Comparison of ENCODE assay signal across 25 cellular contexts in the genomic region with DNA sequence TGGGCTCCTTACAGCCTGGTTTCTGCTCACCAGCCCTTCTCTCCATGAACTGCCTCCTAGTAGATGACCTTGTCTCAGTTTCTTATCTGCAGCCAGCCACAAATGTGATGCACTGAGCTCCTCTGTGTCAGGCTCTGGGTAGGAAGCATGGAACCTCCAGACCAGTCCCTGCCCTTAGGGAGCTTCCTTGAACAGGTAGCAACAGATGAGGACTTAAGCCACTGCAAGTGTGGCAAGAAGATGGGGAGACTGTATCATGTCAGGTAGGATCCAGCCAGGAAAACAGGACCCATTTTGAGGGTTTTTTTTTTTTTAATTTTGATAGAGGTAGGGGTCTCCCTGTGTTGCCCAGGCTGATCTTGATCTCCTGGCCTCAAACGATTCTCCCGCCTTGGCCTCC. TPM values are rescaled to one million over a fixed set of nuclear protein-coding genes. Genes with fewer than 3 reads are reported as not detected.
A peak's percentile ranks its signal among the peaks of the same experiment; 100 is the strongest.
DNase-seq lines count a peak whose midpoint lies in the region; ATAC-seq and TF ChIP-seq lines count a peak whose summit lies in the region.
"Had no signal": no experiment of that assay in that cellular context is flagged by ENCODE, and none has a peak within 500 bp of the region (broad histone marks: within the 10 kb centered on the region; RNA-seq: fewer than 3 reads in every experiment).

No MANE protein-coding gene starts in this region.

- H3K9me2 ChIP-seq in PC-9 (ENCODE audit: insufficient read depth) = no peaks in the 10 kb centered on the region

- intact Hi-C loops in PC-9 (cut with micrococcal nuclease; ENCODE audit: unreplicated experiment) = no loop called here
- intact Hi-C loops in heart right ventricle (cut with DNase I) = loop anchor here in 2 of 10 donors (5.0 kb wide), 2 partner anchors 40 to 45 kb away; no protein-coding TSS in a partner anchor
- intact Hi-C loops in left colon (cut with DNase I, micrococcal nuclease) = no loop called here

- no peaks in the 10 kb centered on the region for H3K9me3 Mint-ChIP-seq in activated naive CD8-positive, alpha-beta T cell treated with anti-CD3 and anti-CD28 coated beads, Interleukin-2, amount 10 ng/mL, durations not matched to agents 7 days and 5 days
- H3K9me3 Mint-ChIP-seq in activated naive CD8-positive, alpha-beta T cell treated with anti-CD3 and anti-CD28 coated beads, Interleukin-2, amount 50 U/mL, for 24 hours = no peaks in the 10 kb centered on the region
- H3K9me3 Mint-ChIP-seq in central memory CD8-positive, alpha-beta T cell = no peaks in the 10 kb centered on the region
- H3K9me3 Mint-ChIP-seq: activated T-cell treated with anti-CD3 and anti-CD28 coated beads, Interleukin-2, amount 50 U/mL, for 4 hours; H9; mesothelial cell of epicardium; stimulated activated effector memory CD8-positive, alpha-beta T cell treated with anti-CD3 and anti-CD28 coated beads, Interleukin-12 subunit alpha, Interleukin-12 subunit beta, amount 100 ng/mL, for 72 hours had no signal

- no peak overlapping the region for H3K4me3 Mint-ChIP-seq in activated naive CD8-positive, alpha-beta T cell treated with anti-CD3 and anti-CD28 coated beads, Interleukin-2, amount 10 ng/mL, durations not matched to agents 7 days and 5 days
- H3K4me3 Mint-ChIP-seq in activated naive CD8-positive, alpha-beta T cell treated with anti-CD3 and anti-CD28 coated beads, Interleukin-2, amount 50 U/mL, for 24 hours = no peak overlapping the region
- H3K4me3 Mint-ChIP-seq in central memory CD8-positive, alpha-beta T cell = no peak overlapping the region
- H3K4me3 Mint-ChIP-seq: activated T-cell treated with anti-CD3 and anti-CD28 coated beads, Interleukin-2, amount 50 U/mL, for 4 hours; H9; mesothelial cell of epicardium; stimulated activated effector memory CD8-positive, alpha-beta T cell treated with anti-CD3 and anti-CD28 coated beads, Interleukin-12 subunit alpha, Interleukin-12 subunit beta, amount 100 ng/mL, for 72 hours had no signal

- no peaks in the 10 kb centered on the region for H3K36me3 ChIP-seq in PC-9 (ENCODE audit: low read depth)
- H3K36me3 ChIP-seq in rectal smooth muscle tissue (ENCODE audit: control insufficient read depth, insufficient read depth, low read length) = no peaks in the 10 kb centered on the region
- no peaks in the 10 kb centered on the region for H3K36me3 ChIP-seq in heart right ventricle
- H3K36me3 ChIP-seq: esophagus squamous epithelium, suprapubic skin had no signal

- H3F3A ChIP-seq in PC-9 (ENCODE audit: insufficient read depth, low read depth) = peaks cover 56% of the 10 kb centered on the region

- peaks cover 4% of the 10 kb centered on the region for H3K27me3 Mint-ChIP-seq in activated naive CD8-positive, alpha-beta T cell treated with anti-CD3 and anti-CD28 coated beads, Interleukin-2, amount 10 ng/mL, durations not matched to agents 7 days and 5 days
- peaks cover 2% of the 10 kb centered on the region for H3K27me3 Mint-ChIP-seq in activated naive CD8-positive, alpha-beta T cell treated with anti-CD3 and anti-CD28 coated beads, Interleukin-2, amount 50 U/mL, for 24 hours
- H3K27me3 Mint-ChIP-seq in central memory CD8-positive, alpha-beta T cell = no peaks in the 10 kb centered on the region

- H3K79me2 ChIP-seq in PC-9 (ENCODE audit: low read depth) = 0 out of 2 replicates have a peak, but pooled peaks cover 5% of the 10 kb centered on the region

- CTCF ChIA-PET in PC-9 (lab: Charles Lee) = interaction anchor here (0.7 kb wide), 1 partner anchor 10 kb away, joined by 5 read pairs; no protein-coding TSS in a partner anchor

- H3K9me3 ChIP-seq in PC-9 (ENCODE audit: insufficient read depth, low read depth) (no peaks in the 10 kb centered on the region), heart right ventricle (no peaks in the 10 kb centered on the region)
- H3K9me3 ChIP-seq: esophagus squamous epithelium, suprapubic skin had no signal

- peaks cover 39% of the 10 kb centered on the region for H3K4me1 Mint-ChIP-seq in activated naive CD8-positive, alpha-beta T cell treated with anti-CD3 and anti-CD28 coated beads, Interleukin-2, amount 10 ng/mL, durations not matched to agents 7 days and 5 days
- peaks cover 49% of the 10 kb centered on the region for H3K4me1 Mint-ChIP-seq in activated naive CD8-positive, alpha-beta T cell treated with anti-CD3 and anti-CD28 coated beads, Interleukin-2, amount 50 U/mL, for 24 hours
- H3K4me1 Mint-ChIP-seq in central memory CD8-positive, alpha-beta T cell = peaks cover 44% of the 10 kb centered on the region

- peak overlapping the region; percentile 17 for H3K27ac Mint-ChIP-seq in activated naive CD8-positive, alpha-beta T cell treated with anti-CD3 and anti-CD28 coated beads, Interleukin-2, amount 10 ng/mL, durations not matched to agents 7 days and 5 days
- no peak overlapping the region for H3K27ac Mint-ChIP-seq in activated naive CD8-positive, alpha-beta T cell treated with anti-CD3 and anti-CD28 coated beads, Interleukin-2, amount 50 U/mL, for 24 hours
- peak overlapping the region; percentile 66 for H3K27ac Mint-ChIP-seq in central memory CD8-positive, alpha-beta T cell (ENCODE audit: low read depth)
- H3K27ac Mint-ChIP-seq: H9; mesothelial cell of epicardium; stimulated activated effector memory CD8-positive, alpha-beta T cell treated with anti-CD3 and anti-CD28 coated beads, Interleukin-12 subunit alpha, Interleukin-12 subunit beta, amount 100 ng/mL, for 72 hours had no signal

- no peak overlapping the region for H2AFZ ChIP-seq in PC-9

- no peak for ATAC-seq in activated naive CD8-positive, alpha-beta T cell treated with anti-CD3 and anti-CD28 coated beads, Interleukin-2, amount 10 ng/mL, durations not matched to agents 7 days and 5 days (ENCODE audit: low read depth)
- no peak for ATAC-seq in activated naive CD8-positive, alpha-beta T cell treated with anti-CD3 and anti-CD28 coated beads, Interleukin-2, amount 50 U/mL, for 24 hours
- no peak for ATAC-seq in central memory CD8-positive, alpha-beta T cell (replicated peaks; ENCODE audit: extremely low read depth, poor library complexity, severe bottlenecking)
- no peak for ATAC-seq in heart right ventricle
- ATAC-seq in left colon = no peak
- ATAC-seq: activated T-cell treated with anti-CD3 and anti-CD28 coated beads, Interleukin-2, amount 50 U/mL, for 4 hours; foreskin keratinocyte; left ventricle myocardium superior; stimulated activated effector memory CD8-positive, alpha-beta T cell treated with anti-CD3 and anti-CD28 coated beads, Interleukin-12 subunit alpha, Interleukin-12 subunit beta, amount 100 ng/mL, for 72 hours had no signal

- H3K27me3 ChIP-seq in PC-9 (ENCODE audit: insufficient read depth, low read depth) (no peaks in the 10 kb centered on the region), rectal smooth muscle tissue (ENCODE audit: control insufficient read depth, insufficient read depth, low read length) (no peaks in the 10 kb centered on the region), heart right ventricle (no peaks in the 10 kb centered on the region)
- H3K27me3 ChIP-seq: dorsolateral prefrontal cortex, esophagus squamous epithelium, foreskin keratinocyte, suprapubic skin had no signal

- H3K4me1 ChIP-seq in PC-9 (replicated peaks; ENCODE audit: insufficient read depth) (peaks cover 49% of the 10 kb centered on the region), rectal smooth muscle tissue (ENCODE audit: control insufficient read depth, insufficient read depth, low read length) (peaks cover 36% of the 10 kb centered on the region), heart right ventricle (peaks cover 0 to 31% (median 8%) of the 10 kb centered on the region in 9 donors)

- 93 to 96% methylated on average over 2 of the region's 2 CpGs for WGBS in heart right ventricle, 2 donors

- no peak for DNase-seq in activated naive CD8-positive, alpha-beta T cell treated with anti-CD3 and anti-CD28 coated beads, Interleukin-2, amount 10 ng/mL, durations not matched to agents 7 days and 5 days
- no peak for DNase-seq in activated naive CD8-positive, alpha-beta T cell treated with anti-CD3 and anti-CD28 coated beads, Interleukin-2, amount 50 U/mL, for 24 hours
- DNase-seq in PC-9 (no peak), NCI-H1694 treated with DMSO at 0.1 percent for 48 hours (lab: John Stamatoyannopoulos, UW) (no peak), heart right ventricle (no peak), left colon (no peak)
- no peak for DNase-seq in central memory CD8-positive, alpha-beta T cell (ENCODE audit: low spot score in 2 of 2)
- DNase-seq: activated T-cell treated with anti-CD3 and anti-CD28 coated beads, Interleukin-2, amount 50 U/mL, for 4 hours; dorsolateral prefrontal cortex; esophagus squamous epithelium; foreskin keratinocyte; H9; head of caudate nucleus; islet precursor cell; Kasumi-1; left ventricle myocardium superior; NCI-H1436 treated with DMSO at 0.1 percent for 48 hours; NCI-H2107; NCI-H345; occipital lobe; stimulated activated CD4-positive, alpha-beta T cell treated with anti-CD3 and anti-CD28 coated beads, Interleukin-4, amount 100 ng/mL, for 4 hours had no signal

- H4K20me1 ChIP-seq in PC-9 (ENCODE audit: insufficient read depth) = no peaks in the 10 kb centered on the region

- no peaks in the 10 kb centered on the region for H3K36me3 Mint-ChIP-seq in activated naive CD8-positive, alpha-beta T cell treated with anti-CD3 and anti-CD28 coated beads, Interleukin-2, amount 10 ng/mL, durations not matched to agents 7 days and 5 days
- peaks cover 2% of the 10 kb centered on the region for H3K36me3 Mint-ChIP-seq in activated naive CD8-positive, alpha-beta T cell treated with anti-CD3 and anti-CD28 coated beads, Interleukin-2, amount 50 U/mL, for 24 hours (ENCODE audit: low read depth)
- peaks cover 6% of the 10 kb centered on the region for H3K36me3 Mint-ChIP-seq in central memory CD8-positive, alpha-beta T cell (ENCODE audit: insufficient read depth)
- H3K36me3 Mint-ChIP-seq: mesothelial cell of epicardium had no signal

- H3K9ac ChIP-seq in rectal smooth muscle tissue (ENCODE audit: low read length) = no peak overlapping the region

- peak overlapping the region; percentile 95 for H3K27ac ChIP-seq in PC-9
- H3K27ac ChIP-seq in rectal smooth muscle tissue (ENCODE audit: low read depth, low read length) = peak overlapping the region; percentile 69
- H3K27ac ChIP-seq in heart right ventricle = no peak overlapping the region
- H3K27ac ChIP-seq: foreskin keratinocyte had no signal

- POLR2A ChIA-PET in activated naive CD8-positive, alpha-beta T cell treated with anti-CD3 and anti-CD28 coated beads, Interleukin-2, amount 10 ng/mL, durations not matched to agents 7 days and 5 days (lab: Charles Lee) = no interaction called here
- POLR2A ChIA-PET in PC-9 (lab: Charles Lee; ENCODE audit: unreplicated experiment) = no interaction called here

- H3K4me2 ChIP-seq in PC-9 = peak overlapping the region; percentile 98

- H3K4me3 ChIP-seq in PC-9 (no peak overlapping the region), rectal smooth muscle tissue (ENCODE audit: low read length) (no peak overlapping the region), heart right ventricle (no peak overlapping the region)
- H3K4me3 ChIP-seq: dorsolateral prefrontal cortex, esophagus squamous epithelium, suprapubic skin had no signal

- TF ChIP-seq CTCF in PC-9 (conservative IDR thresholded peaks at IDR 0.05) (no peak), heart right ventricle (IDR thresholded peaks at IDR 0.05) (no peak)

- BruUV-seq in PC-9 (replicated peaks; lab: Mats Ljungman, UMichigan) = no TSS peak

RNA-seq across cellular contexts. Expression of a gene that starts 5.3 kb away (rescaled TPM):
- 10 to 100 TPM; 25.9 to 33.7 TPM for total RNA-seq in activated naive CD8-positive, alpha-beta T cell treated with anti-CD3 and anti-CD28 coated beads, Interleukin-2, amount 10 ng/mL, durations not matched to agents 7 days and 5 days
- total RNA-seq in PC-9 (2021) (58.3 and 72.4 TPM in 2 replicates), heart right ventricle (10 to 100 TPM in 9 of 10 donors, 1 to 10 TPM in 1; 6.7 to 24.1 (median 12.6) TPM), left colon (10 to 100 TPM; 13.0 to 13.3 TPM)
- 10 to 100 TPM in 1 of 2 donors, 1 to 10 TPM in 1; 7.9 to 15.9 TPM for polyA plus RNA-seq in heart right ventricle

Comparison
In these comparisons a context has a peak if more than half of its experiments do, and no peak if none do; other contexts are left out.
1. H3K27ac ChIP-seq: peak in PC-9 (single experiment) and rectal smooth muscle tissue (single experiment); none in heart right ventricle (0 of 10).